Comparison of ENCODE assay signal across 2 cellular contexts in the genomic region with DNA sequence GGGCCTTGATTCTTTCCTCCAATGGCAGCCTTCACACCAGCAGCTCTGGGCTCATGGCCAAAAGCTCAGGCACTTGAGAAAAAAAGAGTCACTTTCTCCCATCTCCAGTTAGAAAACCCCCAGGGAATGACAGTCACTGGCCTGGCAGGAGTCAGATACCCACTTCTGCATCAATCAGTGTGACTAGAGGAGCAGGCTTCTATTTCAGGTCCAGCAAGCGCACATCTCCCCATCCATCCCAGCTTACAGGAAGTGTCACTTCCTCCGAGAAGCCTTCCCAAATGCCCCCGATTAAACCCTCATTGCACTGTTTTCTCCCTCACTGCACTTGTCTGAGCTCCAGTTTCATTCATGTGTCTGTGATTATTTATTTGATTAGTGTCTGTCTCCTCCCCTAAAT.
TF ChIP-seq lines count a peak whose summit lies in the region.

No MANE protein-coding gene starts in this region.

TF ChIP-seq in SK-N-SH, 30 proteins besides CTCF, POLR2A, EP300 and RAD21 (continued from another document):
- TF ChIP-seq, protein P1, sequence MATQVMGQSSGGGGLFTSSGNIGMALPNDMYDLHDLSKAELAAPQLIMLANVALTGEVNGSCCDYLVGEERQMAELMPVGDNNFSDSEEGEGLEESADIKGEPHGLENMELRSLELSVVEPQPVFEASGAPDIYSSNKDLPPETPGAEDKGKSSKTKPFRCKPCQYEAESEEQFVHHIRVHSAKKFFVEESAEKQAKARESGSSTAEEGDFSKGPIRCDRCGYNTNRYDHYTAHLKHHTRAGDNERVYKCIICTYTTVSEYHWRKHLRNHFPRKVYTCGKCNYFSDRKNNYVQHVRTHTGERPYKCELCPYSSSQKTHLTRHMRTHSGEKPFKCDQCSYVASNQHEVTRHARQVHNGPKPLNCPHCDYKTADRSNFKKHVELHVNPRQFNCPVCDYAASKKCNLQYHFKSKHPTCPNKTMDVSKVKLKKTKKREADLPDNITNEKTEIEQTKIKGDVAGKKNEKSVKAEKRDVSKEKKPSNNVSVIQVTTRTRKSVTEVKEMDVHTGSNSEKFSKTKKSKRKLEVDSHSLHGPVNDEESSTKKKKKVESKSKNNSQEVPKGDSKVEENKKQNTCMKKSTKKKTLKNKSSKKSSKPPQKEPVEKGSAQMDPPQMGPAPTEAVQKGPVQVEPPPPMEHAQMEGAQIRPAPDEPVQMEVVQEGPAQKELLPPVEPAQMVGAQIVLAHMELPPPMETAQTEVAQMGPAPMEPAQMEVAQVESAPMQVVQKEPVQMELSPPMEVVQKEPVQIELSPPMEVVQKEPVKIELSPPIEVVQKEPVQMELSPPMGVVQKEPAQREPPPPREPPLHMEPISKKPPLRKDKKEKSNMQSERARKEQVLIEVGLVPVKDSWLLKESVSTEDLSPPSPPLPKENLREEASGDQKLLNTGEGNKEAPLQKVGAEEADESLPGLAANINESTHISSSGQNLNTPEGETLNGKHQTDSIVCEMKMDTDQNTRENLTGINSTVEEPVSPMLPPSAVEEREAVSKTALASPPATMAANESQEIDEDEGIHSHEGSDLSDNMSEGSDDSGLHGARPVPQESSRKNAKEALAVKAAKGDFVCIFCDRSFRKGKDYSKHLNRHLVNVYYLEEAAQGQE (IDR thresholded peaks at IDR 0.05; ENCODE audit: low read depth, low read length) = no peak
- TF ChIP-seq NRF1 (IDR thresholded peaks at IDR 0.05; ENCODE audit: low read depth, low read length) = no peak
- TF ChIP-seq ELF1 (IDR thresholded peaks at IDR 0.05) = no peak
- TF ChIP-seq CHD2 (IDR thresholded peaks at IDR 0.05; ENCODE audit: low read length, partially characterized antibody) = no peak
- TF ChIP-seq TAF1 (IDR thresholded peaks at IDR 0.05; ENCODE audit: borderline replicate concordance, low read depth, low read length) = no peak
- no peak for TF ChIP-seq TEAD4 (IDR thresholded peaks at IDR 0.05; ENCODE audit: borderline replicate concordance, insufficient read depth)
- TF ChIP-seq MXI1 (IDR thresholded peaks at IDR 0.05; ENCODE audit: low read depth, low read length) = no peak
- TF ChIP-seq, protein P2, sequence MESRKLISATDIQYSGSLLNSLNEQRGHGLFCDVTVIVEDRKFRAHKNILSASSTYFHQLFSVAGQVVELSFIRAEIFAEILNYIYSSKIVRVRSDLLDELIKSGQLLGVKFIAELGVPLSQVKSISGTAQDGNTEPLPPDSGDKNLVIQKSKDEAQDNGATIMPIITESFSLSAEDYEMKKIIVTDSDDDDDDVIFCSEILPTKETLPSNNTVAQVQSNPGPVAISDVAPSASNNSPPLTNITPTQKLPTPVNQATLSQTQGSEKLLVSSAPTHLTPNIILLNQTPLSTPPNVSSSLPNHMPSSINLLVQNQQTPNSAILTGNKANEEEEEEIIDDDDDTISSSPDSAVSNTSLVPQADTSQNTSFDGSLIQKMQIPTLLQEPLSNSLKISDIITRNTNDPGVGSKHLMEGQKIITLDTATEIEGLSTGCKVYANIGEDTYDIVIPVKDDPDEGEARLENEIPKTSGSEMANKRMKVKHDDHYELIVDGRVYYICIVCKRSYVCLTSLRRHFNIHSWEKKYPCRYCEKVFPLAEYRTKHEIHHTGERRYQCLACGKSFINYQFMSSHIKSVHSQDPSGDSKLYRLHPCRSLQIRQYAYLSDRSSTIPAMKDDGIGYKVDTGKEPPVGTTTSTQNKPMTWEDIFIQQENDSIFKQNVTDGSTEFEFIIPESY (IDR thresholded peaks at IDR 0.05; ENCODE audit: borderline replicate concordance, low read depth) = no peak
- no peak for TF ChIP-seq FOXM1 (IDR thresholded peaks at IDR 0.05; ENCODE audit: low read depth)
- TF ChIP-seq, protein P3, sequence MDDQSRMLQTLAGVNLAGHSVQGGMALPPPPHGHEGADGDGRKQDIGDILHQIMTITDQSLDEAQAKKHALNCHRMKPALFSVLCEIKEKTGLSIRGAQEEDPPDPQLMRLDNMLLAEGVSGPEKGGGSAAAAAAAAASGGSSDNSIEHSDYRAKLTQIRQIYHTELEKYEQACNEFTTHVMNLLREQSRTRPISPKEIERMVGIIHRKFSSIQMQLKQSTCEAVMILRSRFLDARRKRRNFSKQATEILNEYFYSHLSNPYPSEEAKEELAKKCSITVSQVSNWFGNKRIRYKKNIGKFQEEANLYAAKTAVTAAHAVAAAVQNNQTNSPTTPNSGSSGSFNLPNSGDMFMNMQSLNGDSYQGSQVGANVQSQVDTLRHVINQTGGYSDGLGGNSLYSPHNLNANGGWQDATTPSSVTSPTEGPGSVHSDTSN (IDR thresholded peaks at IDR 0.05) = no peak
- TF ChIP-seq SIN3A (IDR thresholded peaks at IDR 0.05; ENCODE audit: borderline replicate concordance, low read depth, low read length) = no peak
- TF ChIP-seq, protein P4, sequence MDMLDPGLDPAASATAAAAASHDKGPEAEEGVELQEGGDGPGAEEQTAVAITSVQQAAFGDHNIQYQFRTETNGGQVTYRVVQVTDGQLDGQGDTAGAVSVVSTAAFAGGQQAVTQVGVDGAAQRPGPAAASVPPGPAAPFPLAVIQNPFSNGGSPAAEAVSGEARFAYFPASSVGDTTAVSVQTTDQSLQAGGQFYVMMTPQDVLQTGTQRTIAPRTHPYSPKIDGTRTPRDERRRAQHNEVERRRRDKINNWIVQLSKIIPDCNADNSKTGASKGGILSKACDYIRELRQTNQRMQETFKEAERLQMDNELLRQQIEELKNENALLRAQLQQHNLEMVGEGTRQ (IDR thresholded peaks at IDR 0.05; ENCODE audit: borderline replicate concordance, low read depth, low read length) = no peak
- TF ChIP-seq MEF2A (IDR thresholded peaks at IDR 0.05; ENCODE audit: borderline replicate concordance, low read depth) = no peak
- TF ChIP-seq TCF12 (IDR thresholded peaks at IDR 0.05) = no peak
- TF ChIP-seq RFX5 (IDR thresholded peaks at IDR 0.05; ENCODE audit: low read length) = no peak
- no peak for TF ChIP-seq FOSL2 (IDR thresholded peaks at IDR 0.05; ENCODE audit: borderline replicate concordance, low read depth)

TF ChIP-seq in SK-N-SH treated with all-trans-retinoic acid at 6 μM for 48 hours, 23 proteins besides CTCF, POLR2A, EP300 and RAD21 (continued from another document):
- TF ChIP-seq ZNF70 (CRISPR knock-in tag; IDR thresholded peaks at IDR 0.05) = no peak
- TF ChIP-seq ZFP30 (CRISPR knock-in tag; IDR thresholded peaks at IDR 0.05) = no peak
